In the genomic region with DNA sequence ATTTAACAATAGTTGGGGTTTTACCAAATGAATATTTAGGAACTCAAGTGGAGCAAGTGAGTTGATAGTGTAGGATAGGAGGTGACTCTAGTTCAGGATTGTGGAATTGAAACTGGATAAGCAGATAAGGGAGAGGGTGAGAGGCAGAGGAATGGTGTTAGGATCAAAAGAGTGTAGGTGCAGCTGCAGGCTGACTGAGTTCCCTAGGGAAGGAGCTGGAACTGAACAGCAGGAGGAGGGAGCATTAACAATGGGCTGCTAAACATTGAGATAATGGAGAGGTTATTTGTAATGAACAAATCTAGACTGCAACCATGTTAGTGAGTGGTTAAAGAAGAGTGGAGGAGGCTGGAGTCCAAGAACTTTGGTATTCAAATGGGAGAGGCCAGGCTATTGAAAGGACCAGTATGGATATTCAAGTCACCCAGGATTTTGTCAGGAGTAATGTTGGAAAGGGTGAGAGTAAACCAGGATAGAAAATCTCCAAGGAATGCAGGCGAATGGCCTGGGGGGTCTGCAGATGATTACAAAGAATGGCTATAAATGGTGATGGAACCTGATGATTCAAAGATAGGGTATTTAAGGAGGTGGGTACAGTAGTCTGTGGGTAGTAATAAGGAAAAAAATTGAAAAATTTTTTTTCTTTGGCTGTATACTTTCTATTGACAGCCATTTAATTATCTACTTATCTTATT, we compare ENCODE assay signal across 16 cellular contexts.
"Had no signal": no experiment of that assay in that cellular context is flagged by ENCODE, and none has a peak within 500 bp of the region (broad histone marks: within the 10 kb centered on the region; RNA-seq: fewer than 3 reads in every experiment).

No MANE protein-coding gene starts in this region.

- H3K27me3 Mint-ChIP-seq: activated naive CD4-positive, alpha-beta T cell treated with anti-CD3 and anti-CD28 coated beads, Interleukin-2, amount 50 U/mL, for 24 hours; activated T-cell treated with anti-CD3 and anti-CD28 coated beads, Interleukin-2, amount 50 U/mL, for 24 hours had no signal

- H3K4me3 ChIP-seq: mucosa of descending colon, psoas muscle, suprapubic skin, upper lobe of right lung had no signal

- H3K4me1 ChIP-seq: psoas muscle, suprapubic skin, upper lobe of right lung had no signal

- H3K27ac Mint-ChIP-seq: activated naive CD4-positive, alpha-beta T cell treated with anti-CD3 and anti-CD28 coated beads, Interleukin-2, amount 50 U/mL, for 24 hours; activated T-cell treated with anti-CD3 and anti-CD28 coated beads, Interleukin-2, amount 50 U/mL, for 24 hours; natural killer cell had no signal

- H3K36me3 ChIP-seq: suprapubic skin, upper lobe of right lung had no signal

- H3K4me3 Mint-ChIP-seq: activated naive CD4-positive, alpha-beta T cell treated with anti-CD3 and anti-CD28 coated beads, Interleukin-2, amount 50 U/mL, for 24 hours; activated T-cell treated with anti-CD3 and anti-CD28 coated beads, Interleukin-2, amount 50 U/mL, for 24 hours; natural killer cell had no signal

- H3K9me3 Mint-ChIP-seq: activated naive CD4-positive, alpha-beta T cell treated with anti-CD3 and anti-CD28 coated beads, Interleukin-2, amount 50 U/mL, for 24 hours had no signal

- FAIRE-seq: bronchial epithelial cell, endometrium had no signal

- ATAC-seq: activated CD4-positive, CD25-positive, alpha-beta regulatory T cell treated with anti-CD3 and anti-CD28 coated beads, Interleukin-2, amount 50 U/mL, for 24 hours; esophagus mucosa; mucosa of descending colon; natural killer cell; psoas muscle; sciatic nerve; stimulated activated naive CD8-positive, alpha-beta T cell treated with anti-CD3 and anti-CD28 coated beads, Interleukin-15, Interleukin-2, amounts not matched to agents 100 U/mL and 50 U/mL, for 24 hours; upper lobe of right lung had no signal

- H3K27me3 ChIP-seq: suprapubic skin, upper lobe of right lung had no signal

- H3K27ac ChIP-seq: psoas muscle, suprapubic skin, upper lobe of right lung had no signal

- H3K9me3 ChIP-seq: mucosa of descending colon, psoas muscle, suprapubic skin, upper lobe of right lung had no signal

- H3K36me3 Mint-ChIP-seq: activated naive CD4-positive, alpha-beta T cell treated with anti-CD3 and anti-CD28 coated beads, Interleukin-2, amount 50 U/mL, for 24 hours; natural killer cell had no signal

- DNase-seq: activated effector memory CD4-positive, alpha-beta T cell treated with Interleukin-2 at 50 U/mL for 16 hours; activated T-cell treated with anti-CD3 and anti-CD28 coated beads, Interleukin-2, amount 50 U/mL, for 24 hours; glutamatergic neuron; mucosa of descending colon; natural killer cell; psoas muscle; stimulated activated naive CD8-positive, alpha-beta T cell treated with anti-CD3 and anti-CD28 coated beads, Interleukin-15, Interleukin-2, amounts not matched to agents 100 U/mL and 50 U/mL, for 24 hours; T-helper 2 cell; upper lobe of right lung had no signal

- H3K4me1 Mint-ChIP-seq: activated naive CD4-positive, alpha-beta T cell treated with anti-CD3 and anti-CD28 coated beads, Interleukin-2, amount 50 U/mL, for 24 hours; natural killer cell had no signal
